Comparison of ENCODE assay signal across 10 cellular contexts in genomic region chr17:80831481-80831880, GRCh38.
A peak's percentile ranks its signal among the peaks of the same experiment; 100 is the strongest.
DNase-seq lines count a peak whose midpoint lies in the region; ATAC-seq and TF ChIP-seq lines count a peak whose summit lies in the region.
"Had no signal": no experiment of that assay in that cellular context is flagged by ENCODE, and none has a peak within 500 bp of the region (broad histone marks: within the 10 kb centered on the region; RNA-seq: fewer than 3 reads in every experiment).

No MANE protein-coding gene starts in this region.

- peak overlapping the region; percentile 21 for H3K4me3 Mint-ChIP-seq in activated CD4-positive, alpha-beta memory T cell treated with anti-CD3 and anti-CD28 coated beads, Interleukin-2, amount 10 ng/mL, durations not matched to agents 7 days and 5 days
- H3K4me3 Mint-ChIP-seq in immature natural killer cell (peak overlapping the region; percentile 28 to 94 (median 76)), type B pancreatic cell (peak overlapping the region; percentile 2)

- peak; percentile 53 for DNase-seq in cardiac septum (ENCODE audit: low spot score)
- no peak for DNase-seq in left ventricle myocardium superior
- no peak for DNase-seq in activated CD4-positive, alpha-beta memory T cell treated with anti-CD3 and anti-CD28 coated beads, Interleukin-2, amount 10 ng/mL, durations not matched to agents 7 days and 5 days
- DNase-seq in immature natural killer cell: no peak
- DNase-seq in type B pancreatic cell (ENCODE audit: extremely low spot score, unreplicated experiment): no peak
- no peak for DNase-seq in stimulated activated CD8-positive, alpha-beta memory T cell treated with anti-CD3 and anti-CD28 coated beads, Interleukin-4, amount 100 ng/mL, for 48 hours
- DNase-seq in NCI-H2227 (lab: John Stamatoyannopoulos, UW; ENCODE audit: unreplicated experiment): no peak
- DNase-seq: MG63, OCI-M1 had no signal

- intact Hi-C loops in cardiac septum (cut with DNase I): loop anchor here (5.0 kb wide), 1 partner anchor 39 kb away; no protein-coding TSS in a partner anchor
- intact Hi-C loops in left ventricle myocardium superior (cut with micrococcal nuclease): no loop called here

- ATAC-seq in left ventricle myocardium superior (no peak), HG03342 (IDR thresholded peaks at IDR 0.05; ENCODE audit: unreplicated experiment) (no peak)

- no peak for TF ChIP-seq CTCF in type B pancreatic cell (conservative IDR thresholded peaks at IDR 0.05)

- H3K27ac Mint-ChIP-seq in activated CD4-positive, alpha-beta memory T cell treated with anti-CD3 and anti-CD28 coated beads, Interleukin-2, amount 10 ng/mL, durations not matched to agents 7 days and 5 days: peak overlapping the region; percentile 90
- peak overlapping the region; percentile 79 to 95 (median 92) for H3K27ac Mint-ChIP-seq in immature natural killer cell
- peak overlapping the region; percentile 87 for H3K27ac Mint-ChIP-seq in type B pancreatic cell

- POLR2A ChIA-PET in activated CD4-positive, alpha-beta memory T cell treated with anti-CD3 and anti-CD28 coated beads, Interleukin-2, amount 10 ng/mL, durations not matched to agents 7 days and 5 days (lab: Charles Lee): interaction anchor here (2.3 kb wide), 2 partner anchors 16 to 41 kb away, joined by 21 to 38 read pairs; no protein-coding TSS in a partner anchor

- peaks cover 47% of the 10 kb centered on the region for H3K36me3 Mint-ChIP-seq in activated CD4-positive, alpha-beta memory T cell treated with anti-CD3 and anti-CD28 coated beads, Interleukin-2, amount 10 ng/mL, durations not matched to agents 7 days and 5 days (ENCODE audit: low read depth)
- H3K36me3 Mint-ChIP-seq in immature natural killer cell (peaks cover 0 to 3% (median 0%) of the 10 kb centered on the region in 3 donors), type B pancreatic cell (peaks cover 4% of the 10 kb centered on the region)

- H3K9me3 Mint-ChIP-seq in activated CD4-positive, alpha-beta memory T cell treated with anti-CD3 and anti-CD28 coated beads, Interleukin-2, amount 10 ng/mL, durations not matched to agents 7 days and 5 days: no peaks in the 10 kb centered on the region
- no peaks in the 10 kb centered on the region for H3K9me3 Mint-ChIP-seq in immature natural killer cell
- no peaks in the 10 kb centered on the region for H3K9me3 Mint-ChIP-seq in type B pancreatic cell

- CTCF ChIA-PET in activated CD4-positive, alpha-beta memory T cell treated with anti-CD3 and anti-CD28 coated beads, Interleukin-2, amount 10 ng/mL, durations not matched to agents 7 days and 5 days (lab: Charles Lee): interaction anchor here (0.7 kb wide), 1 partner anchor 38 kb away, joined by 3 read pairs; no protein-coding TSS in a partner anchor

- no peaks in the 10 kb centered on the region for H3K27me3 Mint-ChIP-seq in activated CD4-positive, alpha-beta memory T cell treated with anti-CD3 and anti-CD28 coated beads, Interleukin-2, amount 10 ng/mL, durations not matched to agents 7 days and 5 days
- H3K27me3 Mint-ChIP-seq in immature natural killer cell (ENCODE audit: low read depth in 3 of 3): peaks cover 2 to 5% (median 4%) of the 10 kb centered on the region in 3 donors
- no peaks in the 10 kb centered on the region for H3K27me3 Mint-ChIP-seq in type B pancreatic cell

- peaks cover 75% of the 10 kb centered on the region for H3K4me1 Mint-ChIP-seq in activated CD4-positive, alpha-beta memory T cell treated with anti-CD3 and anti-CD28 coated beads, Interleukin-2, amount 10 ng/mL, durations not matched to agents 7 days and 5 days
- H3K4me1 Mint-ChIP-seq in immature natural killer cell: peaks cover 21 to 30% of the 10 kb centered on the region in 2 donors
- H3K4me1 Mint-ChIP-seq in type B pancreatic cell (ENCODE audit: unreplicated experiment): peaks cover 45% of the 10 kb centered on the region

Comparison
In these comparisons a context has a peak if more than half of its experiments do, and no peak if none do; other contexts are left out.
1. H3K4me3 Mint-ChIP-seq: peak in every context shown above with its lines; median percentile 76 in immature natural killer cell; 21 in activated CD4-positive, alpha-beta memory T cell treated with anti-CD3 and anti-CD28 coated beads, Interleukin-2, amount 10 ng/mL, durations not matched to agents 7 days and 5 days; 2 in type B pancreatic cell.